25 cellular contexts compared by ENCODE assay signal in genomic region chr1:69711159-69711930, GRCh38.
DNase-seq lines count a peak whose midpoint lies in the region; ATAC-seq, FAIRE-seq and TF ChIP-seq lines count a peak whose summit lies in the region.
"Had no signal": no experiment of that assay in that cellular context is flagged by ENCODE, and none has a peak within 500 bp of the region (broad histone marks: within the 10 kb centered on the region; RNA-seq: fewer than 3 reads in every experiment).

No MANE protein-coding gene starts in this region.

- H3K9me3 ChIP-seq in SK-N-SH, result no peaks in the 10 kb centered on the region
- H3K9me3 ChIP-seq in right cardiac atrium (ENCODE audit: control insufficient read depth, low read length), result no peaks in the 10 kb centered on the region
- H3K9me3 ChIP-seq in small intestine (ENCODE audit: control insufficient read depth, low read depth), result no peaks in the 10 kb centered on the region
- H3K9me3 ChIP-seq: A549; BLaER1 treated with 17β-estradiol and CSF1 and Interleukin-3, amounts not matched to agents 10 nM and 100 nM; MG63 had no signal

- no peak overlapping the region for H3K4me3 Mint-ChIP-seq in glutamatergic neuron (ENCODE audit: unreplicated experiment)
- no peak overlapping the region for H3K4me3 Mint-ChIP-seq in activated CD4-positive, alpha-beta T cell treated with anti-CD3 and anti-CD28 coated beads, Interleukin-2, amount 10 ng/mL, durations not matched to agents 24 days and 14 days
- H3K4me3 Mint-ChIP-seq: CD8-positive, alpha-beta T cell; HFFc6 had no signal

- DNase-seq in SK-N-SH (no peak), glutamatergic neuron (no peak), right cardiac atrium (no peak), small intestine (peak; percentile 62), kidney glomerular epithelial cell (lab: John Stamatoyannopoulos, UW) (no peak)
- no peak for DNase-seq in activated CD4-positive, alpha-beta T cell treated with anti-CD3 and anti-CD28 coated beads, Interleukin-2, amount 10 ng/mL, durations not matched to agents 24 days and 14 days
- DNase-seq: Calu3; CD8-positive, alpha-beta T cell; DMS79; H7; HFFc6; MG63; NCI-H1048; NCI-H2081; NCI-H510A; NCI-H748 treated with DMSO at 0.1 percent for 48 hours; PC-3; RPMI8226 had no signal

- H3K27ac ChIP-seq in SK-N-SH (ENCODE audit: low read depth in 2 of 2, low read length in 1 of 2) (no peak overlapping the region), right cardiac atrium (ENCODE audit: low read length) (peak overlapping the region; percentile 25), small intestine (ENCODE audit: low read depth in 1 of 2, low read length in 1 of 2) (no peak overlapping the region)
- H3K27ac ChIP-seq: A549; BLaER1 treated with 17β-estradiol and CSF1 and Interleukin-3, amounts not matched to agents 10 nM and 100 nM; KMS-11 had no signal

- no peak overlapping the region for H3K4me2 ChIP-seq in SK-N-SH
- H3K4me2 ChIP-seq: A549; BLaER1 treated with 17β-estradiol and CSF1 and Interleukin-3, amounts not matched to agents 10 nM and 100 nM; KMS-11 had no signal

- H3K4me1 ChIP-seq in SK-N-SH (ENCODE audit: control insufficient read depth in 1 of 2, insufficient read depth in 2 of 2, low read depth in 1 of 2, low read length in 1 of 2) (peaks cover 0 to 5% of the 10 kb centered on the region in 2 experiments; a peak in 3 of 4 replicates), right cardiac atrium (ENCODE audit: control insufficient read depth, insufficient read depth, low read length) (no peaks in the 10 kb centered on the region), small intestine (ENCODE audit: control insufficient read depth in 2 of 2, insufficient read depth in 1 of 2, low read depth in 1 of 2, low read length in 1 of 2) (no peaks in the 10 kb centered on the region)
- H3K4me1 ChIP-seq: A549; BLaER1 treated with 17β-estradiol and CSF1 and Interleukin-3, amounts not matched to agents 10 nM and 100 nM had no signal

- no peak overlapping the region for H3K9ac ChIP-seq in SK-N-SH
- H3K9ac ChIP-seq: BLaER1 treated with 17β-estradiol and CSF1 and Interleukin-3, amounts not matched to agents 10 nM and 100 nM; KMS-11 had no signal

- TF ChIP-seq EP300 in SK-N-SH (IDR thresholded peaks at IDR 0.05; ENCODE audit: borderline replicate concordance in 1 of 2, low read depth in 1 of 2, low read length in 1 of 2), result no peak

- H3K9me2 ChIP-seq in SK-N-SH, result no peaks in the 10 kb centered on the region

- H3K27me3 ChIP-seq in SK-N-SH (ENCODE audit: insufficient read depth), result no peaks in the 10 kb centered on the region
- H3K27me3 ChIP-seq in right cardiac atrium (ENCODE audit: control insufficient read depth, insufficient read depth), result no peaks in the 10 kb centered on the region
- no peaks in the 10 kb centered on the region for H3K27me3 ChIP-seq in small intestine (ENCODE audit: control insufficient read depth in 2 of 2, insufficient read depth in 2 of 2, low read length in 2 of 2)
- H3K27me3 ChIP-seq: BLaER1 treated with 17β-estradiol and CSF1 and Interleukin-3, amounts not matched to agents 10 nM and 100 nM; MG63 had no signal

- ATAC-seq in SK-N-SH treated with all-trans-retinoic acid at 6 μM for 48 hours (no peak), right cardiac atrium (peak; percentile 78 to 84), HG03457 (IDR thresholded peaks at IDR 0.05; ENCODE audit: unreplicated experiment) (no peak)
- ATAC-seq: A549; CD8-positive, alpha-beta T cell; PC-3 had no signal

- peak overlapping the region; percentile 8 for H3K27ac Mint-ChIP-seq in glutamatergic neuron (ENCODE audit: unreplicated experiment)
- no peak overlapping the region for H3K27ac Mint-ChIP-seq in activated CD4-positive, alpha-beta T cell treated with anti-CD3 and anti-CD28 coated beads, Interleukin-2, amount 10 ng/mL, durations not matched to agents 24 days and 14 days
- H3K27ac Mint-ChIP-seq: CD8-positive, alpha-beta T cell; HFFc6 had no signal

- WGBS in SK-N-SH (ENCODE audit: low lambda C conversion rate), result 81% methylated on average over 4 of the region's 4 CpGs
- WGBS in right cardiac atrium, result 40% methylated on average over 4 of the region's 4 CpGs
- 17 to 46% (median 42%) methylated on average over 4 of the region's 4 CpGs for WGBS in small intestine, 3 donors

- peaks cover 7% of the 10 kb centered on the region for H3K9me3 Mint-ChIP-seq in glutamatergic neuron (ENCODE audit: unreplicated experiment)
- H3K9me3 Mint-ChIP-seq in activated CD4-positive, alpha-beta T cell treated with anti-CD3 and anti-CD28 coated beads, Interleukin-2, amount 10 ng/mL, durations not matched to agents 24 days and 14 days, result no peaks in the 10 kb centered on the region
- H3K9me3 Mint-ChIP-seq: CD8-positive, alpha-beta T cell had no signal

- H3K4me3 ChIP-seq in SK-N-SH (ENCODE audit: low read depth in 2 of 2, low read length in 1 of 2) (no peak overlapping the region), right cardiac atrium (ENCODE audit: low read length) (no peak overlapping the region), small intestine (ENCODE audit: low read depth in 1 of 2, low read length in 2 of 2) (no peak overlapping the region)
- H3K4me3 ChIP-seq: A549; BLaER1 treated with 17β-estradiol and CSF1 and Interleukin-3, amounts not matched to agents 10 nM and 100 nM; MG63 had no signal

- H3K36me3 ChIP-seq in SK-N-SH (replicated peaks in 1 of 2; ENCODE audit: control insufficient read depth in 1 of 2, insufficient read depth in 2 of 2, low read length in 1 of 2) (no peaks in the 10 kb centered on the region), small intestine (ENCODE audit: control insufficient read depth in 2 of 2, insufficient read depth in 2 of 2, low read length in 2 of 2) (no peaks in the 10 kb centered on the region)
- H3K36me3 ChIP-seq: BLaER1 treated with 17β-estradiol and CSF1 and Interleukin-3, amounts not matched to agents 10 nM and 100 nM; MG63 had no signal

- H3F3A ChIP-seq in SK-N-SH (replicated peaks; ENCODE audit: insufficient read depth), result no peaks in the 10 kb centered on the region

- POLR2A ChIA-PET in SK-N-SH (lab: Yijun Ruan, JAX), result no interaction called here

- H4K20me1 ChIP-seq in SK-N-SH (ENCODE audit: insufficient read depth), result no peaks in the 10 kb centered on the region
- H4K20me1 ChIP-seq: BLaER1 treated with 17β-estradiol and CSF1 and Interleukin-3, amounts not matched to agents 10 nM and 100 nM had no signal

- no peaks in the 10 kb centered on the region for H3K36me3 Mint-ChIP-seq in glutamatergic neuron (ENCODE audit: unreplicated experiment)
- H3K36me3 Mint-ChIP-seq in activated CD4-positive, alpha-beta T cell treated with anti-CD3 and anti-CD28 coated beads, Interleukin-2, amount 10 ng/mL, durations not matched to agents 24 days and 14 days (ENCODE audit: low read depth), result no peaks in the 10 kb centered on the region
- H3K36me3 Mint-ChIP-seq: CD8-positive, alpha-beta T cell had no signal

- peak overlapping the region; percentile 30; the same call in 1 of the 2 replicates for H2AFZ ChIP-seq in SK-N-SH (ENCODE audit: low read depth)

- intact Hi-C loops in right cardiac atrium (cut with DNase I), result no loop called here
- intact Hi-C loops in activated CD4-positive, alpha-beta T cell treated with anti-CD3 and anti-CD28 coated beads, Interleukin-2, amount 10 ng/mL, durations not matched to agents 24 days and 14 days (cut with micrococcal nuclease), result no loop called here

- CTCF ChIA-PET in SK-N-SH (lab: Yijun Ruan, JAX), result interaction anchor here (1.0 kb wide), 1 partner anchor 28 kb away, joined by 3 read pairs; no protein-coding TSS in a partner anchor

- no peaks in the 10 kb centered on the region for H3K79me2 ChIP-seq in SK-N-SH (ENCODE audit: insufficient read depth)

- TF ChIP-seq RAD21 in SK-N-SH (IDR thresholded peaks at IDR 0.05; ENCODE audit: low read length), result no peak

- FAIRE-seq in small intestine (lab: Jason Lieb, UNC), result no peak
- FAIRE-seq: A549, GM12892, GM18507 had no signal

- H3K4me1 Mint-ChIP-seq in glutamatergic neuron (ENCODE audit: low read depth, unreplicated experiment), result peaks cover 26% of the 10 kb centered on the region
- no peaks in the 10 kb centered on the region for H3K4me1 Mint-ChIP-seq in activated CD4-positive, alpha-beta T cell treated with anti-CD3 and anti-CD28 coated beads, Interleukin-2, amount 10 ng/mL, durations not matched to agents 24 days and 14 days

- H3K27me3 Mint-ChIP-seq in glutamatergic neuron (ENCODE audit: unreplicated experiment), result peaks cover 7% of the 10 kb centered on the region
- no peaks in the 10 kb centered on the region for H3K27me3 Mint-ChIP-seq in activated CD4-positive, alpha-beta T cell treated with anti-CD3 and anti-CD28 coated beads, Interleukin-2, amount 10 ng/mL, durations not matched to agents 24 days and 14 days

- no peak for TF ChIP-seq CTCF in SK-N-SH (IDR thresholded peaks at IDR 0.05)
- no peak for TF ChIP-seq CTCF in glutamatergic neuron (IDR thresholded peaks at IDR 0.05; ENCODE audit: partially characterized antibody, unreplicated experiment)

TF ChIP-seq in SK-N-SH, 30 proteins besides CTCF, POLR2A, EP300 and RAD21:
- TF ChIP-seq MAX (IDR thresholded peaks at IDR 0.05; ENCODE audit: low read depth) (no peak), RXRA (IDR thresholded peaks at IDR 0.05; ENCODE audit: borderline replicate concordance, low read depth) (no peak), MEF2A (IDR thresholded peaks at IDR 0.05; ENCODE audit: borderline replicate concordance, low read depth) (no peak), NFIC (IDR thresholded peaks at IDR 0.05; ENCODE audit: borderline replicate concordance) (no peak)

TF ChIP-seq in SK-N-SH treated with all-trans-retinoic acid at 6 μM for 48 hours, 23 proteins besides CTCF, POLR2A, EP300 and RAD21 (continues in another document):
- no peak for TF ChIP-seq CREB5 (CRISPR knock-in tag; IDR thresholded peaks at IDR 0.05; ENCODE audit: low read depth)

Comparison
In these comparisons a context has a peak if more than half of its experiments do, and no peak if none do; other contexts are left out.
1. ATAC-seq: peak in right cardiac atrium (2 of 2); none in SK-N-SH treated with all-trans-retinoic acid at 6 μM for 48 hours (single experiment) and HG03457 (single experiment).